Comparison of ENCODE assay signal across 8 cellular contexts in genomic region chr6:53794720-53795253, GRCh38. TPM values are rescaled to one million over a fixed set of nuclear protein-coding genes. Genes with fewer than 3 reads are reported as not detected.
DNase-seq lines count a peak whose midpoint lies in the region; ATAC-seq and TF ChIP-seq lines count a peak whose summit lies in the region.

LRRC1 (plus strand) TSS chr6:53795005; CDS start chr6:53795257, 252 bp downstream.

- TF ChIP-seq POLR2A in NB4 (IDR thresholded peaks at IDR 0.05; ENCODE audit: extremely low read depth, insufficient read length): no peak

- H3K27ac ChIP-seq in urinary bladder (ENCODE audit: low read depth): peak within 1 kb of the TSS; percentile 55

- H3K4me3 Mint-ChIP-seq in HFFc6: peak within 1 kb of the TSS; percentile 100

- no peaks in the 10 kb centered on the region for H3K4me1 ChIP-seq in urinary bladder (ENCODE audit: insufficient read depth)

- no peaks in the 10 kb centered on the region for H3K36me3 ChIP-seq in urinary bladder (ENCODE audit: insufficient read depth)

- peaks cover 5% of the 10 kb centered on the region; the same call in 1 of the 2 replicates for H3K9me3 Mint-ChIP-seq in HFFc6

- TF ChIP-seq CTCF in GM12865 (IDR thresholded peaks at IDR 0.05; ENCODE audit: insufficient read depth, low read depth, low read length, missing control alignments) (no peak), HFFc6 (IDR thresholded peaks at IDR 0.05) (no peak), NB4 (IDR thresholded peaks at IDR 0.05; ENCODE audit: low read depth, low read length) (no peak)

- under 1% methylated on average over 68 of the region's 68 CpGs for WGBS in urinary bladder

- DNase-seq in GM12865 (ENCODE audit: low read depth) (peak; percentile 91), HFFc6 (peak; percentile 82), NB4 (ENCODE audit: low read depth) (peak; percentile 87), SW480 (ENCODE audit: low spot score) (peak; percentile 79), amygdala (lab: John Stamatoyannopoulos, UW) (peak in 55 of 56 donors; percentile 51 to 94 (median 84)), left ventricle myocardium superior (peak; percentile 97), pulmonary artery endothelial cell (ENCODE audit: low read depth, low spot score) (peak; percentile 71)

- peaks cover 3% of the 10 kb centered on the region for H3K27me3 Mint-ChIP-seq in HFFc6 (ENCODE audit: insufficient read depth)

- H3K4me1 Mint-ChIP-seq in HFFc6 (ENCODE audit: low read depth): peaks cover 71% of the 10 kb centered on the region

- H3K36me3 Mint-ChIP-seq in HFFc6 (ENCODE audit: low read depth): peaks cover 9% of the 10 kb centered on the region

- H3K4me3 ChIP-seq in GM12865 (ENCODE audit: low read depth, low read length) (peak within 1 kb of the TSS; percentile 71), NB4 (ENCODE audit: low read depth, low read length) (peak within 1 kb of the TSS; percentile 63), urinary bladder (ENCODE audit: low read depth, low read length) (peak within 1 kb of the TSS; percentile 68)

- peak; percentile 94 for ATAC-seq in left ventricle myocardium superior

- peak within 1 kb of the TSS; percentile 97 for H3K27ac Mint-ChIP-seq in HFFc6

- intact Hi-C loops in left ventricle myocardium superior (cut with micrococcal nuclease): loop anchor here (10.0 kb wide), 1 partner anchor 160 kb away; no protein-coding TSS in a partner anchor

RNA-seq across cellular contexts. Expression of gene LRRC1, which starts in this region (rescaled TPM):
- 10 to 100 TPM in 3 of 6 experiments, 1 to 10 TPM in 3; 9.3 to 12.0 (median 10.8) TPM for total RNA-seq in HFFc6 (2021; fragmentation: NEBNext Ultra II Directional; extraction: Animal tissue kit (Norgen Biotek cat#: 25700))
- total RNA-seq in left ventricle myocardium superior (2.0 TPM), pulmonary artery endothelial cell (11.4 and 17.5 TPM in 2 replicates), urinary bladder (22.7 TPM)
- 8.3 TPM for polyA plus RNA-seq in urinary bladder

Comparison
In these comparisons a context has a peak if more than half of its experiments do, and no peak if none do; other contexts are left out.
1. Peak in every context shown above with its lines: DNase-seq, ATAC-seq, H3K4me3 ChIP-seq and H3K27ac ChIP-seq.